In genomic region chr6:20198156-20198555, GRCh38 we compare ENCODE assay signal across 17 cellular contexts. TPM values are rescaled to one million over a fixed set of nuclear protein-coding genes. Genes with fewer than 3 reads are reported as not detected.
DNase-seq lines count a peak whose midpoint lies in the region; ATAC-seq and TF ChIP-seq lines count a peak whose summit lies in the region.
"Had no signal": no experiment of that assay in that cellular context is flagged by ENCODE, and none has a peak within 500 bp of the region (broad histone marks: within the 10 kb centered on the region; RNA-seq: fewer than 3 reads in every experiment).

No MANE protein-coding gene starts in this region.

- no peak for TF ChIP-seq EP300 in upper lobe of left lung (IDR thresholded peaks at IDR 0.05)

- peaks cover 12% of the 10 kb centered on the region; the same call in 1 of the 2 replicates for H3K4me1 ChIP-seq in H9 (ENCODE audit: insufficient read depth, low read length)
- peaks cover 14% of the 10 kb centered on the region for H3K4me1 ChIP-seq in colonic mucosa
- peaks cover 35 to 45% of the 10 kb centered on the region in 2 experiments for H3K4me1 ChIP-seq in neutrophil (ENCODE audit: control insufficient read depth in 1 of 2, insufficient read depth in 1 of 2, low read depth in 1 of 2, low read length in 1 of 2)
- peaks cover 24 to 26% (median 24%) of the 10 kb centered on the region in 4 donors for H3K4me1 ChIP-seq in upper lobe of left lung

- H3T11ph ChIP-seq in H9 (ENCODE audit: low read length) = no peak overlapping the region

- H3K18ac ChIP-seq in H9 (ENCODE audit: insufficient read length, low read depth, low read length) = no peak overlapping the region

- peaks cover 0 to 3% of the 10 kb centered on the region in 2 experiments; a peak in 1 of 5 replicates for H3K9me3 Mint-ChIP-seq in H9
- H3K9me3 Mint-ChIP-seq in activated CD4-positive, alpha-beta memory T cell treated with anti-CD3 and anti-CD28 coated beads for 36 hours = no peaks in the 10 kb centered on the region

- DNase-seq in H9 (no peak), colonic mucosa (no peak), upper lobe of left lung (no peak), CD1c-positive myeloid dendritic cell (ENCODE audit: extremely low spot score) (no peak)
- DNase-seq in activated CD4-positive, alpha-beta memory T cell treated with anti-CD3 and anti-CD28 coated beads for 36 hours = no peak
- DNase-seq: ACHN, C1 segment of cervical spinal cord, NCI-H1048, NCI-H1436 treated with DMSO at 0.1 percent for 48 hours, NCI-H2029 treated with DMSO at 0.1 percent for 48 hours, NCI-H2171, NCI-H446 had no signal

- H2BK15ac ChIP-seq in H9 (ENCODE audit: low read depth, low read length) = no peak overlapping the region

- H3K9ac ChIP-seq in H9 (ENCODE audit: extremely low read depth, insufficient read length, low read length) (no peak overlapping the region), colonic mucosa (ENCODE audit: low read depth in 2 of 2, low read length in 2 of 2) (peak overlapping the region in 1 of 2 donors; percentile 51)

- no peak overlapping the region for H2BK120ac ChIP-seq in H9 (ENCODE audit: low read depth, low read length, poor library complexity, severe bottlenecking)

- no peak overlapping the region for H3K4me3 ChIP-seq in colonic mucosa
- no peak overlapping the region for H3K4me3 ChIP-seq in neutrophil (ENCODE audit: low read depth in 1 of 2, low read length in 1 of 2)
- H3K4me3 ChIP-seq in upper lobe of left lung = no peak overlapping the region
- H3K4me3 ChIP-seq: HAP-1, SJSA1 had no signal

- no peak overlapping the region for H4K91ac ChIP-seq in H9 (ENCODE audit: insufficient read length, low read depth, low read length)

- no peaks in the 10 kb centered on the region for H4K20me1 ChIP-seq in H9 (ENCODE audit: control insufficient read depth, insufficient read depth, insufficient read length)

- no peak overlapping the region for H2BK20ac ChIP-seq in H9 (ENCODE audit: low read depth, low read length, poor library complexity, severe bottlenecking)

- H2AK5ac ChIP-seq in H9 (ENCODE audit: insufficient read length, low read length) = no peak overlapping the region

- H4K5ac ChIP-seq in H9 (ENCODE audit: insufficient read length, low read depth, low read length) = no peak overlapping the region

- no peak overlapping the region for H3K4me2 ChIP-seq in H9 (ENCODE audit: insufficient read depth, insufficient read length, low read length)

- no peak overlapping the region for H4K8ac ChIP-seq in H9 (replicated peaks; ENCODE audit: insufficient read length, low read depth, low read length)

- no peaks in the 10 kb centered on the region for H3K27me3 Mint-ChIP-seq in H9 (ENCODE audit: low read depth)
- H3K27me3 Mint-ChIP-seq in activated CD4-positive, alpha-beta memory T cell treated with anti-CD3 and anti-CD28 coated beads for 36 hours = no peaks in the 10 kb centered on the region

- TF ChIP-seq CTCF in H9 (conservative IDR thresholded peaks at IDR 0.05) (no peak), colonic mucosa (IDR thresholded peaks at IDR 0.05) (no peak), neutrophil (IDR thresholded peaks at IDR 0.05) (no peak), upper lobe of left lung (IDR thresholded peaks at IDR 0.05) (no peak)

- no peak overlapping the region for H3K14ac ChIP-seq in H9 (ENCODE audit: insufficient read depth, low read length)

- no peak overlapping the region for H2BK5ac ChIP-seq in H9 (ENCODE audit: insufficient read length, low read length)

- H2BK12ac ChIP-seq in H9 (ENCODE audit: insufficient read length, low read depth, low read length) = no peak overlapping the region

- H3K36me3 ChIP-seq in colonic mucosa (no peaks in the 10 kb centered on the region), neutrophil (no peaks in the 10 kb centered on the region), upper lobe of left lung (no peaks in the 10 kb centered on the region)
- H3K36me3 ChIP-seq: HAP-1 had no signal

- no CpG with 5 or more reads among the region's 5 CpGs for WGBS in H9 (ENCODE audit: extremely low coverage, insufficient read length, low lambda C conversion rate)
- WGBS in upper lobe of left lung, 2 donors = 86 to 98% methylated on average over 5 of the region's 5 CpGs

- no peak overlapping the region for H3K23ac ChIP-seq in H9 (ENCODE audit: insufficient read length, low read depth, low read length)

- peaks cover 30 to 32% of the 10 kb centered on the region in 2 experiments for H3K4me1 Mint-ChIP-seq in H9
- H3K4me1 Mint-ChIP-seq in activated CD4-positive, alpha-beta memory T cell treated with anti-CD3 and anti-CD28 coated beads for 36 hours (ENCODE audit: low read depth) = peaks cover 19% of the 10 kb centered on the region

- H3K27ac ChIP-seq in H9 (ENCODE audit: insufficient read length, low read depth, low read length) = no peak overlapping the region
- peak overlapping the region; percentile 76 for H3K27ac ChIP-seq in colonic mucosa
- peak overlapping the region; percentile 47 for H3K27ac ChIP-seq in neutrophil
- no peak overlapping the region for H3K27ac ChIP-seq in upper lobe of left lung

- intact Hi-C loops in colonic mucosa (cut with DNase I) = no loop called here
- intact Hi-C loops in activated CD4-positive, alpha-beta memory T cell treated with anti-CD3 and anti-CD28 coated beads for 36 hours (cut with micrococcal nuclease) = no loop called here

- no peaks in the 10 kb centered on the region for H3K23me2 ChIP-seq in H9 (ENCODE audit: insufficient read length, low read depth, low read length, poor library complexity, severe bottlenecking)

- H3K36me3 Mint-ChIP-seq in H9 (ENCODE audit: insufficient read depth in 1 of 3, low read depth in 3 of 3) = peaks cover 2 to 9% (median 4%) of the 10 kb centered on the region in 3 experiments; a peak in 3 of 7 replicates
- peaks cover 2% of the 10 kb centered on the region for H3K36me3 Mint-ChIP-seq in activated CD4-positive, alpha-beta memory T cell treated with anti-CD3 and anti-CD28 coated beads for 36 hours

- POLR2A ChIA-PET in activated CD4-positive, alpha-beta memory T cell treated with anti-CD3 and anti-CD28 coated beads for 36 hours (lab: Charles Lee) = interaction anchor here (1.0 kb wide), 1 partner anchor 15 kb away, joined by 4 read pairs; the partner anchor contains the start of gene MBOAT1

- H3K56ac ChIP-seq in H9 (ENCODE audit: insufficient read length, low read depth, low read length) = no peak overlapping the region

- H3K79me2 ChIP-seq in H9 (ENCODE audit: insufficient read depth, low read length) = no peaks in the 10 kb centered on the region

- H3K4me3 Mint-ChIP-seq in H9 = no peak overlapping the region
- H3K4me3 Mint-ChIP-seq in activated CD4-positive, alpha-beta memory T cell treated with anti-CD3 and anti-CD28 coated beads for 36 hours = no peak overlapping the region

- H3K27ac Mint-ChIP-seq in H9 = peak overlapping the region in 2 of 3 experiments; percentile 6 to 45; a peak in 3 of 7 replicates
- no peak overlapping the region for H3K27ac Mint-ChIP-seq in activated CD4-positive, alpha-beta memory T cell treated with anti-CD3 and anti-CD28 coated beads for 36 hours

- CTCF ChIA-PET in activated CD4-positive, alpha-beta memory T cell treated with anti-CD3 and anti-CD28 coated beads for 36 hours (lab: Charles Lee) = interaction anchor here (0.8 kb wide), 1 partner anchor 72 kb away, joined by 4 read pairs; no protein-coding TSS in a partner anchor

- H2AFZ ChIP-seq in H9 (ENCODE audit: low read length) = no peak overlapping the region

- TF ChIP-seq POLR2A in upper lobe of left lung (IDR thresholded peaks at IDR 0.05) = no peak

- no peak for ATAC-seq in GM21528 (IDR thresholded peaks at IDR 0.05; ENCODE audit: low FRiP score, unreplicated experiment)
- ATAC-seq in upper lobe of left lung (ENCODE audit: low FRiP score in 2 of 2) = no peak
- ATAC-seq: Panc1 had no signal

- H3K27me3 ChIP-seq in H9 (ENCODE audit: insufficient read depth, low read length) = no peaks in the 10 kb centered on the region
- no peaks in the 10 kb centered on the region for H3K27me3 ChIP-seq in colonic mucosa
- no peaks in the 10 kb centered on the region for H3K27me3 ChIP-seq in neutrophil
- no peaks in the 10 kb centered on the region for H3K27me3 ChIP-seq in upper lobe of left lung
- H3K27me3 ChIP-seq: SJSA1 had no signal

- H3K9me3 ChIP-seq in H9 (ENCODE audit: control insufficient read depth, low read depth, low read length) (no peaks in the 10 kb centered on the region), colonic mucosa (no peaks in the 10 kb centered on the region), neutrophil (no peaks in the 10 kb centered on the region), upper lobe of left lung (no peaks in the 10 kb centered on the region)
- H3K9me3 ChIP-seq: HAP-1, SJSA1 had no signal

- no peak overlapping the region for H3K4ac ChIP-seq in H9 (ENCODE audit: low read depth, low read length)

- no peaks in the 10 kb centered on the region for H3K79me1 ChIP-seq in H9 (ENCODE audit: insufficient read depth, low read depth, low read length, poor library complexity, severe bottlenecking)

RNA-seq across cellular contexts. Expression of gene MBOAT1, which starts 14.1 kb away (rescaled TPM):
- total RNA-seq in H9 (2021) (9.6 and 9.9 TPM in 2 replicates), colonic mucosa (10 to 100 TPM; 45.7 to 54.1 TPM), upper lobe of left lung (10 to 100 TPM in 4 of 6 donors, 1 to 10 TPM in 2; 4.2 to 17.5 (median 12.2) TPM)
- total RNA-seq in activated CD4-positive, alpha-beta memory T cell treated with anti-CD3 and anti-CD28 coated beads for 36 hours = 10 to 100 TPM; 13.4 to 14.0 TPM

Comparison
In these comparisons a context has a peak if more than half of its experiments do, and no peak if none do; other contexts are left out.
1. H3K27ac ChIP-seq: peak in colonic mucosa (single experiment) and neutrophil (single experiment); none in H9 (single experiment) and upper lobe of left lung (0 of 4).